In genomic region chr9:37602061-37602460, GRCh38 we compare ENCODE assay signal across 6 cellular contexts. TPM values are rescaled to one million over a fixed set of nuclear protein-coding genes. Genes with fewer than 3 reads are reported as not detected.
"Had no signal": no experiment of that assay in that cellular context is flagged by ENCODE, and none has a peak within 500 bp of the region (broad histone marks: within the 10 kb centered on the region; RNA-seq: fewer than 3 reads in every experiment).

No MANE protein-coding gene starts in this region.

RNA-seq across cellular contexts. Expression of gene FRMPD1, which starts 48.7 kb away (rescaled TPM):
- total RNA-seq: MCF 10A, NCI-H460, OCI-LY7, RPMI7951, SK-MEL-5, T-cell had no signal
